ENCODE assay signal across 1 cellular context in genomic region chr19:12647490-12648071, GRCh38.
TF ChIP-seq lines count a peak whose summit lies in the region.

No MANE protein-coding gene starts in this region.

TF ChIP-seq in K562, 482 proteins besides CTCF, POLR2A, EP300 and RAD21 (continued from another document and continues in another):
- TF ChIP-seq RBM17 (IDR thresholded peaks at IDR 0.05; ENCODE audit: borderline replicate concordance, low read depth, low read length) = no peak
- TF ChIP-seq USF1 (CRISPR knock-in tag; IDR thresholded peaks at IDR 0.05) = no peak
- TF ChIP-seq KAT2B (IDR thresholded peaks at IDR 0.05; ENCODE audit: low read depth, low read length) = no peak
- no peak for TF ChIP-seq ZNF318 (IDR thresholded peaks at IDR 0.05; ENCODE audit: borderline replicate concordance in 1 of 2, low read depth in 1 of 2)
- no peak for TF ChIP-seq TRIM25 (IDR thresholded peaks at IDR 0.05; ENCODE audit: borderline replicate concordance)
- TF ChIP-seq CREBBP (IDR thresholded peaks at IDR 0.05; ENCODE audit: low read depth, low read length) = no peak
- TF ChIP-seq IRF2 (CRISPR knock-in tag; IDR thresholded peaks at IDR 0.05) = no peak
- TF ChIP-seq CHD2 (IDR thresholded peaks at IDR 0.05; ENCODE audit: low read depth, low read length) = no peak
- TF ChIP-seq TBP (optimal IDR thresholded peaks at IDR 0.05; ENCODE audit: low read depth, low read length) = no peak
- TF ChIP-seq ZNF764 (CRISPR knock-in tag; IDR thresholded peaks at IDR 0.05; ENCODE audit: low read depth) = no peak
- no peak for TF ChIP-seq CBFA2T2 (conservative IDR thresholded peaks at IDR 0.05)
- TF ChIP-seq ZEB2 (IDR thresholded peaks at IDR 0.05) = no peak
- TF ChIP-seq FOXK2 (conservative IDR thresholded peaks at IDR 0.05 in 1 of 2, IDR thresholded peaks at IDR 0.05 in 1 of 2; ENCODE audit: low read depth in 2 of 2) = no peak
- TF ChIP-seq PHTF2 (CRISPR knock-in tag; IDR thresholded peaks at IDR 0.05) = no peak
- 0 out of 2 replicates have a peak, but pooled peaks have one; percentile 14 for TF ChIP-seq ZKSCAN1 (IDR thresholded peaks at IDR 0.05; ENCODE audit: low read depth, low read length)
- no peak for TF ChIP-seq ZNF395 (CRISPR knock-in tag; IDR thresholded peaks at IDR 0.05)
- no peak for TF ChIP-seq MXI1 (IDR thresholded peaks at IDR 0.05; ENCODE audit: low read depth, low read length)
- no peak for TF ChIP-seq CBX1 (IDR thresholded peaks at IDR 0.05; ENCODE audit: low read depth)
- no peak for TF ChIP-seq SRSF1 (IDR thresholded peaks at IDR 0.05; ENCODE audit: low read depth, low read length)
- no peak for TF ChIP-seq RBM14 (IDR thresholded peaks at IDR 0.05; ENCODE audit: borderline replicate concordance, insufficient read depth, low read depth, low read length)
- TF ChIP-seq POLR2G (IDR thresholded peaks at IDR 0.05; ENCODE audit: low read depth, low read length) = 0 out of 2 replicates have a peak, but pooled peaks have one; percentile 24
- no peak for TF ChIP-seq FOXP4 (CRISPR knock-in tag; IDR thresholded peaks at IDR 0.05; ENCODE audit: borderline replicate concordance)
- 0 out of 2 replicates have a peak, but pooled peaks have one; percentile 14 for TF ChIP-seq MBD2 (IDR thresholded peaks at IDR 0.05; ENCODE audit: borderline replicate concordance, low read depth)
- peak in 1 of 2 experiments; percentile 42; a peak in 1 of 4 replicates for TF ChIP-seq MAZ (CRISPR knock-in tag; conservative IDR thresholded peaks at IDR 0.05 in 1 of 2, IDR thresholded peaks at IDR 0.05 in 1 of 2)
- no peak for TF ChIP-seq ZNF277 (CRISPR knock-in tag; IDR thresholded peaks at IDR 0.05; ENCODE audit: borderline replicate concordance)
- no peak for TF ChIP-seq ZNF507 (tag; conservative IDR thresholded peaks at IDR 0.05)
- no peak for TF ChIP-seq ZBTB5 (IDR thresholded peaks at IDR 0.05)
- no peak for TF ChIP-seq NFE2L1 (tag; IDR thresholded peaks at IDR 0.05; ENCODE audit: borderline replicate concordance, low read depth)
- 0 out of 2 replicates have a peak, but pooled peaks have one; percentile 24 for TF ChIP-seq POLR2AphosphoS2 (IDR thresholded peaks at IDR 0.05; ENCODE audit: low read length)
- peak; percentile 86 to 88 for TF ChIP-seq NRF1 (conservative IDR thresholded peaks at IDR 0.05 in 1 of 2, IDR thresholded peaks at IDR 0.05 in 1 of 2)
- peak; percentile 24; the same call in 1 of the 2 replicates for TF ChIP-seq TFAP4 (CRISPR knock-in tag; IDR thresholded peaks at IDR 0.05; ENCODE audit: borderline replicate concordance)
- no peak for TF ChIP-seq SNRNP70 (optimal IDR thresholded peaks at IDR 0.05; ENCODE audit: low read depth, low read length)
- TF ChIP-seq PKNOX1 (IDR thresholded peaks at IDR 0.05) = peak; percentile 26; the same call in 1 of the 2 replicates
